Comparison of ENCODE assay signal across 12 cellular contexts in genomic region chr14:71169028-71169427, GRCh38.
DNase-seq lines count a peak whose midpoint lies in the region; ATAC-seq and TF ChIP-seq lines count a peak whose summit lies in the region.
"Had no signal": no experiment of that assay in that cellular context is flagged by ENCODE, and none has a peak within 500 bp of the region (broad histone marks: within the 10 kb centered on the region; RNA-seq: fewer than 3 reads in every experiment).

No MANE protein-coding gene starts in this region.

- no peaks in the 10 kb centered on the region for H3K9me3 Mint-ChIP-seq in activated T-cell treated with anti-CD3 and anti-CD28 coated beads, Interleukin-2, amount 50 U/mL, for 24 hours
- no peaks in the 10 kb centered on the region for H3K9me3 Mint-ChIP-seq in activated T-helper 2 cell treated with anti-CD3 and anti-CD28 coated beads, Interferon-gamma antibody, Interleukin-2, Interleukin-4, amounts not matched to agents 10 μg/mL and 5 μg/mL and 100 μg/mL, durations not matched to agents 14 hours and 24 hours and 36 hours
- peaks cover 0 to 2% of the 10 kb centered on the region in 2 donors for H3K9me3 Mint-ChIP-seq in stimulated activated naive B cell treated with anti-CD40 and anti-IgM and Interleukin-4, amounts not matched to agents 10 μg/mL and 1 μg/mL and 100 μg/mL, for 72 hours

- no peak for DNase-seq in activated T-cell treated with anti-CD3 and anti-CD28 coated beads, Interleukin-2, amount 50 U/mL, for 24 hours
- DNase-seq in activated T-cell treated with anti-CD3 and anti-CD28 coated beads, Interleukin-2, amount 50 U/mL, for 1 hour = no peak
- peak; percentile 54 for DNase-seq in NB4 (ENCODE audit: low read depth)
- DNase-seq in activated T-helper 2 cell treated with anti-CD3 and anti-CD28 coated beads, Interferon-gamma antibody, Interleukin-2, Interleukin-4, amounts not matched to agents 10 μg/mL and 5 μg/mL and 100 μg/mL, durations not matched to agents 14 hours and 24 hours and 36 hours (ENCODE audit: low spot score) = no peak
- no peak for DNase-seq in stimulated activated naive B cell treated with anti-CD40 and anti-IgM and Interleukin-4, amounts not matched to agents 10 μg/mL and 1 μg/mL and 100 μg/mL, for 72 hours
- DNase-seq in DMS 273 treated with DMSO at 0.1 percent for 48 hours (lab: John Stamatoyannopoulos, UW) = no peak
- DNase-seq: midbrain, NCI-H1436 treated with DMSO at 0.1 percent for 48 hours, right cardiac atrium, trophoblast cell had no signal

- no peak for TF ChIP-seq POLR2A in NB4 (IDR thresholded peaks at IDR 0.05; ENCODE audit: extremely low read depth, insufficient read length)

- TF ChIP-seq CTCF in NB4 (IDR thresholded peaks at IDR 0.05; ENCODE audit: low read depth, low read length) = no peak

- peak; percentile 62 to 73 for ATAC-seq in stimulated activated naive B cell treated with anti-CD40 and anti-IgM and Interleukin-4, amounts not matched to agents 10 μg/mL and 1 μg/mL and 100 μg/mL, for 72 hours (replicated peaks)
- ATAC-seq in esophagus mucosa = no peak
- no peak for ATAC-seq in GM18868 (IDR thresholded peaks at IDR 0.05; ENCODE audit: unreplicated experiment)
- ATAC-seq: right cardiac atrium had no signal

- intact Hi-C loops in activated T-helper 2 cell treated with anti-CD3 and anti-CD28 coated beads, Interferon-gamma antibody, Interleukin-2, Interleukin-4, amounts not matched to agents 10 μg/mL and 5 μg/mL and 100 μg/mL, durations not matched to agents 14 hours and 24 hours and 36 hours (cut with micrococcal nuclease) = loop anchor here (2.0 kb wide), 1 partner anchor 26 kb away; no protein-coding TSS in a partner anchor

- no peak overlapping the region for H3K27ac Mint-ChIP-seq in activated T-cell treated with anti-CD3 and anti-CD28 coated beads, Interleukin-2, amount 50 U/mL, for 24 hours
- peak overlapping the region; percentile 5 for H3K27ac Mint-ChIP-seq in activated T-helper 2 cell treated with anti-CD3 and anti-CD28 coated beads, Interferon-gamma antibody, Interleukin-2, Interleukin-4, amounts not matched to agents 10 μg/mL and 5 μg/mL and 100 μg/mL, durations not matched to agents 14 hours and 24 hours and 36 hours
- H3K27ac Mint-ChIP-seq in stimulated activated naive B cell treated with anti-CD40 and anti-IgM and Interleukin-4, amounts not matched to agents 10 μg/mL and 1 μg/mL and 100 μg/mL, for 72 hours = no peak overlapping the region

- H3K4me1 Mint-ChIP-seq in activated T-cell treated with anti-CD3 and anti-CD28 coated beads, Interleukin-2, amount 50 U/mL, for 24 hours (ENCODE audit: low read depth) = peaks cover 15% of the 10 kb centered on the region
- H3K4me1 Mint-ChIP-seq in activated T-helper 2 cell treated with anti-CD3 and anti-CD28 coated beads, Interferon-gamma antibody, Interleukin-2, Interleukin-4, amounts not matched to agents 10 μg/mL and 5 μg/mL and 100 μg/mL, durations not matched to agents 14 hours and 24 hours and 36 hours (ENCODE audit: low read depth) = peaks cover 15% of the 10 kb centered on the region
- peaks cover 16 to 23% of the 10 kb centered on the region in 2 donors for H3K4me1 Mint-ChIP-seq in stimulated activated naive B cell treated with anti-CD40 and anti-IgM and Interleukin-4, amounts not matched to agents 10 μg/mL and 1 μg/mL and 100 μg/mL, for 72 hours

- peaks cover 31% of the 10 kb centered on the region for H3K27me3 Mint-ChIP-seq in activated T-cell treated with anti-CD3 and anti-CD28 coated beads, Interleukin-2, amount 50 U/mL, for 24 hours
- H3K27me3 Mint-ChIP-seq in activated T-helper 2 cell treated with anti-CD3 and anti-CD28 coated beads, Interferon-gamma antibody, Interleukin-2, Interleukin-4, amounts not matched to agents 10 μg/mL and 5 μg/mL and 100 μg/mL, durations not matched to agents 14 hours and 24 hours and 36 hours (ENCODE audit: low read depth) = peaks cover 8% of the 10 kb centered on the region
- peaks cover 43 to 54% of the 10 kb centered on the region in 2 donors for H3K27me3 Mint-ChIP-seq in stimulated activated naive B cell treated with anti-CD40 and anti-IgM and Interleukin-4, amounts not matched to agents 10 μg/mL and 1 μg/mL and 100 μg/mL, for 72 hours

- H3K4me3 ChIP-seq in NB4 (ENCODE audit: low read depth, low read length) = no peak overlapping the region

- H3K4me3 Mint-ChIP-seq in activated T-cell treated with anti-CD3 and anti-CD28 coated beads, Interleukin-2, amount 50 U/mL, for 24 hours = peak overlapping the region; percentile 70
- H3K4me3 Mint-ChIP-seq in activated T-helper 2 cell treated with anti-CD3 and anti-CD28 coated beads, Interferon-gamma antibody, Interleukin-2, Interleukin-4, amounts not matched to agents 10 μg/mL and 5 μg/mL and 100 μg/mL, durations not matched to agents 14 hours and 24 hours and 36 hours (ENCODE audit: low read depth) = peak overlapping the region; percentile 61
- H3K4me3 Mint-ChIP-seq in stimulated activated naive B cell treated with anti-CD40 and anti-IgM and Interleukin-4, amounts not matched to agents 10 μg/mL and 1 μg/mL and 100 μg/mL, for 72 hours = peak overlapping the region in 1 of 2 donors; percentile 42

- no peaks in the 10 kb centered on the region for H3K36me3 Mint-ChIP-seq in activated T-cell treated with anti-CD3 and anti-CD28 coated beads, Interleukin-2, amount 50 U/mL, for 24 hours (ENCODE audit: low read depth)
- no peaks in the 10 kb centered on the region for H3K36me3 Mint-ChIP-seq in activated T-helper 2 cell treated with anti-CD3 and anti-CD28 coated beads, Interferon-gamma antibody, Interleukin-2, Interleukin-4, amounts not matched to agents 10 μg/mL and 5 μg/mL and 100 μg/mL, durations not matched to agents 14 hours and 24 hours and 36 hours (ENCODE audit: low read depth)
- H3K36me3 Mint-ChIP-seq in stimulated activated naive B cell treated with anti-CD40 and anti-IgM and Interleukin-4, amounts not matched to agents 10 μg/mL and 1 μg/mL and 100 μg/mL, for 72 hours = peaks cover 0 to 3% of the 10 kb centered on the region in 2 donors

Comparison
In these comparisons a context has a peak if more than half of its experiments do, and no peak if none do; other contexts are left out.
1. ATAC-seq: peak in stimulated activated naive B cell treated with anti-CD40 and anti-IgM and Interleukin-4, amounts not matched to agents 10 μg/mL and 1 μg/mL and 100 μg/mL, for 72 hours (2 of 2); none in esophagus mucosa (single experiment) and GM18868 (single experiment).